ENCODE assay signal across 17 cellular contexts in the genomic region with DNA sequence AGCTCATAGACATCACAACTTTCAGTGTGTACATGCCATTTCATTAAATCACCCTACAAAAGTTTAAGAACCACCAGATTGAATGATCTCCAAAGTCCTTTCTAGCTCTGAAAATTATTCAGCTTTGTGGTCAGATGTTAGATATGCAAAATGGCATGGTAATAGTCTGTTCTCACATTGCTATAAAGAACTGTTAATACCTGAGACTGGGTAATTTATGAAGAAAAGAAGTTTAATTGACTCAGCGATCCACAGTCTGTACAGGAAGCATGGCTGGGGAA.
DNase-seq lines count a peak whose midpoint lies in the region; ATAC-seq and TF ChIP-seq lines count a peak whose summit lies in the region.
"Had no signal": no experiment of that assay in that cellular context is flagged by ENCODE, and none has a peak within 500 bp of the region (broad histone marks: within the 10 kb centered on the region; RNA-seq: fewer than 3 reads in every experiment).

No MANE protein-coding gene starts in this region.

- H3K4me3 ChIP-seq in left ventricle myocardium inferior (no peak overlapping the region), right cardiac atrium (ENCODE audit: low read length) (no peak overlapping the region), astrocyte of the spinal cord (ENCODE audit: low read depth, low read length) (no peak overlapping the region), MG63 (no peak overlapping the region)
- H3K4me3 ChIP-seq: GM23338 had no signal

- intact Hi-C loops in left ventricle myocardium inferior (cut with micrococcal nuclease): no loop called here
- intact Hi-C loops in right cardiac atrium (cut with DNase I): no loop called here

- DNase-seq in left ventricle myocardium inferior (no peak), right cardiac atrium (no peak), EH (ENCODE audit: low read depth) (peak; percentile 48), M059J (ENCODE audit: low read depth) (peak; percentile 43), astrocyte of the spinal cord (ENCODE audit: low read depth, low spot score) (peak; percentile 32), MG63 (no peak)
- DNase-seq: BE2C; CD4-positive, CD25-positive, alpha-beta regulatory T cell; CD8-positive, alpha-beta memory T cell; COR-L47; DMS 273 treated with DMSO at 0.1 percent for 48 hours; DMS53; DND-41; HCEC 1CT had no signal

- H3K27ac ChIP-seq in left ventricle myocardium inferior (replicated peaks) (peak overlapping the region; percentile 87), right cardiac atrium (ENCODE audit: low read length) (no peak overlapping the region)
- H3K27ac ChIP-seq: HL-60 had no signal

- ATAC-seq in right cardiac atrium: no peak
- ATAC-seq in HG03280 (IDR thresholded peaks at IDR 0.05; ENCODE audit: unreplicated experiment): no peak
- ATAC-seq: GM23338 had no signal

- H3K4me1 ChIP-seq in left ventricle myocardium inferior (peaks cover 25% of the 10 kb centered on the region), right cardiac atrium (ENCODE audit: control insufficient read depth, insufficient read depth, low read length) (peaks cover 2% of the 10 kb centered on the region)
- H3K4me1 ChIP-seq: BE2C had no signal

- peaks cover 34% of the 10 kb centered on the region for H3K9me3 ChIP-seq in left ventricle myocardium inferior (replicated peaks)
- H3K9me3 ChIP-seq in right cardiac atrium (ENCODE audit: control insufficient read depth, low read length): peaks cover 3% of the 10 kb centered on the region
- no peaks in the 10 kb centered on the region for H3K9me3 ChIP-seq in MG63

- TF ChIP-seq CTCF in left ventricle myocardium inferior (IDR thresholded peaks at IDR 0.05; ENCODE audit: borderline replicate concordance) (no peak), astrocyte of the spinal cord (IDR thresholded peaks at IDR 0.05; ENCODE audit: low read depth, low read length) (no peak)

- H3K27me3 ChIP-seq in left ventricle myocardium inferior (ENCODE audit: low read depth): no peaks in the 10 kb centered on the region
- no peaks in the 10 kb centered on the region for H3K27me3 ChIP-seq in right cardiac atrium (ENCODE audit: control insufficient read depth, insufficient read depth)
- no peaks in the 10 kb centered on the region for H3K27me3 ChIP-seq in MG63
- H3K27me3 ChIP-seq: BE2C had no signal

- H3K36me3 ChIP-seq in left ventricle myocardium inferior (no peaks in the 10 kb centered on the region), MG63 (no peaks in the 10 kb centered on the region)
- H3K36me3 ChIP-seq: BE2C had no signal

- 88% methylated on average over 1 of the region's 1 CpG for WGBS in right cardiac atrium

- in situ Hi-C loops in astrocyte of the spinal cord (cut with HindIII; ENCODE audit: low sequenced_read_pairs): no loop called here

Comparison
In these comparisons a context has a peak if more than half of its experiments do, and no peak if none do; other contexts are left out.
1. DNase-seq: peak in EH (single experiment), M059J (single experiment) and astrocyte of the spinal cord (single experiment); none in left ventricle myocardium inferior (single experiment), right cardiac atrium (0 of 3) and MG63 (single experiment).